Comparison of ENCODE assay signal across 19 cellular contexts in the genomic region with DNA sequence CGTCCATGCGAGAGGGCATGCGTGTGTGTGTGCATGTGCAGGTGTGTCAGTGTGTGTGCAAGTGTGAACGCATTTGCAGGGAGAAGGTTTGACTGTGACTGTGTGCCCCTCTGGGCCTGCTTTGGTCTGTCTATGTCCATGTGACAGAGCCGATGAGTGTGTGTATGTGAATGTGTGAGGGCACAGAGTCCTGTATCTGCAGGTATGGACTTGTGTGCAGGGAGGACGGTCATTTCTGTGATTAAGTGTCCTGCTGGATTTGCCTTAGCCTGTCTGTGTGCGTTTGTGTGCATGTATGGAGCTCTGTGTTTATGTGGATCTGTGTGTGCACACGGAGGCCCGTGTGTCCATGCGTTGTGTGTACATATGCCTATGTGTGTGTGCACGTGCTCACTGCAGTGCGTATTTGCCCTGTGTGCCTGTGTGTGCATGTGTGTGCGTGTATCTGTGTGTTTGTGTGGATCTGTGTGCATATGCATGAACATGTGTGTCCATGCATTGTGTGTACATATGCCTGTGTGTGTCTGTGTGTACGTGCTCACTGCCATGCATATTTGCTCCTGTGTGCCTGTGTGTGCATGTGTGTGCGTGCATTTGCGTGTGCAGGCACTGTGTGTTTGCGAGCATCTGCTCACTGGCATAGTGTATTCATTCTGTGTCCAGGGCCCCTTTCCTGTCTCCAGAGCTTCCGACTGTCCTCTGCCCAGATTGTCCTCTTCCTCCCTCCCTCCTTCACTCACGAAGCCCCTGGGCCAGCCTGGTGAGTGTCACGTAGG. TPM values are rescaled to one million over a fixed set of nuclear protein-coding genes. Genes with fewer than 3 reads are reported as not detected.
DNase-seq lines count a peak whose midpoint lies in the region; ATAC-seq and TF ChIP-seq lines count a peak whose summit lies in the region.
"Had no signal": no experiment of that assay in that cellular context is flagged by ENCODE, and none has a peak within 500 bp of the region (broad histone marks: within the 10 kb centered on the region; RNA-seq: fewer than 3 reads in every experiment).

No MANE protein-coding gene starts in this region.

- H3K4me3 ChIP-seq in GM23338 = no peak overlapping the region
- peak overlapping the region; percentile 91 for H3K4me3 ChIP-seq in Loucy (ENCODE audit: low read length, poor library complexity, severe bottlenecking)
- no peak overlapping the region for H3K4me3 ChIP-seq in osteoblast (ENCODE audit: insufficient read depth, low read length)

- H3K36me3 Mint-ChIP-seq in GM23338 (ENCODE audit: low read depth) = no peaks in the 10 kb centered on the region; the same call in 2 of the 3 replicates
- H3K36me3 Mint-ChIP-seq: CD4-positive, alpha-beta memory T cell had no signal

- H3K27ac ChIP-seq in GM23338 (ENCODE audit: low read depth) (no peak overlapping the region), epithelial cell of prostate (no peak overlapping the region), osteoblast (ENCODE audit: low read depth, low read length) (no peak overlapping the region), substantia nigra (ENCODE audit: low read depth, low read length, poor library complexity, severe bottlenecking) (no peak overlapping the region)

- no peak for ATAC-seq in GM23338
- ATAC-seq in HG03378 (IDR thresholded peaks at IDR 0.05; ENCODE audit: unreplicated experiment) = no peak

- H2AFZ ChIP-seq in GM23338 (no peak overlapping the region), Loucy (ENCODE audit: low read length) (no peak overlapping the region), osteoblast (ENCODE audit: low read length) (no peak overlapping the region)

- H3F3A ChIP-seq in GM23338 (replicated peaks; ENCODE audit: low read depth) (0 out of 2 replicates have a peak, but pooled peaks cover 7% of the 10 kb centered on the region), Loucy (ENCODE audit: low read depth) (no peaks in the 10 kb centered on the region)

- H3K27me3 ChIP-seq in GM23338 (ENCODE audit: insufficient read depth) = no peaks in the 10 kb centered on the region
- H3K27me3 ChIP-seq in Loucy (ENCODE audit: insufficient read depth, low read length, poor library complexity, severe bottlenecking) = peaks cover 3% of the 10 kb centered on the region
- peaks cover 21% of the 10 kb centered on the region for H3K27me3 ChIP-seq in osteoblast (ENCODE audit: insufficient read depth, low read length)

- H3K27me3 Mint-ChIP-seq in GM23338 (ENCODE audit: insufficient read depth, low read depth, poor library complexity) = peaks cover 15% of the 10 kb centered on the region

- H3K9me2 ChIP-seq in GM23338 (ENCODE audit: insufficient read depth) (no peaks in the 10 kb centered on the region), Loucy (replicated peaks; ENCODE audit: low read depth, low read length) (no peaks in the 10 kb centered on the region)

- no peaks in the 10 kb centered on the region for H3K9me3 ChIP-seq in Loucy (ENCODE audit: insufficient read depth, low read depth, low read length)
- no peaks in the 10 kb centered on the region for H3K9me3 ChIP-seq in osteoblast (ENCODE audit: low read depth, low read length)
- H3K9me3 ChIP-seq: BE2C had no signal

- H3K36me3 ChIP-seq in GM23338 (ENCODE audit: insufficient read depth) (no peaks in the 10 kb centered on the region), Loucy (ENCODE audit: insufficient read depth, low read length) (peaks cover 35% of the 10 kb centered on the region; the same call in 1 of the 2 replicates), osteoblast (ENCODE audit: insufficient read depth, low read length) (no peaks in the 10 kb centered on the region)
- H3K36me3 ChIP-seq: BE2C had no signal

- peak overlapping the region; percentile 100 for H3K9ac ChIP-seq in Loucy (ENCODE audit: low read depth, low read length, poor library complexity, severe bottlenecking)

- H3K4me1 Mint-ChIP-seq in GM23338 = peaks cover 31% of the 10 kb centered on the region

- H3K9me3 Mint-ChIP-seq in GM23338 = no peaks in the 10 kb centered on the region
- H3K9me3 Mint-ChIP-seq: CD4-positive, alpha-beta memory T cell had no signal

- DNase-seq in GM23338 (ENCODE audit: low spot score) = no peak
- DNase-seq in epithelial cell of prostate (ENCODE audit: low read depth, low spot score) = peak; percentile 40
- DNase-seq in osteoblast (ENCODE audit: insufficient read length, low spot score, missing footprints) = peak; percentile 65
- DNase-seq in stimulated activated CD4-positive, alpha-beta T cell treated with anti-CD3 and anti-CD28 coated beads, Interleukin-2, amount 100 ng/mL, for 48 hours = no peak
- no peak for DNase-seq in substantia nigra (lab: John Stamatoyannopoulos, UW)
- DNase-seq: BE2C; Calu3; CD4-positive, alpha-beta memory T cell; GOT3; KBM-7; NCI-H1436; NCI-H2029; NCI-H2171 treated with DMSO at 0.1 percent for 48 hours; NCI-H446 treated with DMSO at 0.1 percent for 48 hours; NK-92 treated with Interleukin-12 subunit alpha and Interleukin-12 subunit beta, amount 100 ng/mL, for 24 hours; OCI-M1 had no signal

- no peak overlapping the region for H3K4me2 ChIP-seq in GM23338
- H3K4me2 ChIP-seq in Loucy (ENCODE audit: low read depth, low read length, poor library complexity, severe bottlenecking) = peak overlapping the region; percentile 92
- no peak overlapping the region for H3K4me2 ChIP-seq in osteoblast (ENCODE audit: insufficient read depth, low read length)

- H3K79me2 ChIP-seq in GM23338 (replicated peaks; ENCODE audit: insufficient read depth) (no peaks in the 10 kb centered on the region), Loucy (ENCODE audit: insufficient read depth, low read length) (peaks cover 98% of the 10 kb centered on the region), osteoblast (ENCODE audit: insufficient read depth, low read length) (no peaks in the 10 kb centered on the region)

- no peak overlapping the region for H3K4me3 Mint-ChIP-seq in GM23338
- H3K4me3 Mint-ChIP-seq: CD4-positive, alpha-beta memory T cell had no signal

- no peak for TF ChIP-seq CTCF in GM23338 (conservative IDR thresholded peaks at IDR 0.05; ENCODE audit: low read depth in 2 of 2)
- no peak for TF ChIP-seq CTCF in Loucy (conservative IDR thresholded peaks at IDR 0.05; ENCODE audit: low read length)
- TF ChIP-seq CTCF in osteoblast (IDR thresholded peaks at IDR 0.05; ENCODE audit: extremely low read depth, low read depth, low read length) = no peak

- peak overlapping the region; percentile 20; the same call in 1 of the 2 replicates for H3K27ac Mint-ChIP-seq in GM23338

- H4K20me1 ChIP-seq in GM23338 (replicated peaks; ENCODE audit: insufficient read depth) (no peaks in the 10 kb centered on the region; the same call in 1 of the 2 replicates), Loucy (ENCODE audit: insufficient read depth, low read length, poor library complexity, severe bottlenecking) (peaks cover 60% of the 10 kb centered on the region), osteoblast (ENCODE audit: insufficient read depth, low read length) (no peaks in the 10 kb centered on the region)

- H3K4me1 ChIP-seq in GM23338 (ENCODE audit: insufficient read depth) = peaks cover 7% of the 10 kb centered on the region; the same call in 1 of the 2 replicates
- H3K4me1 ChIP-seq in Loucy (ENCODE audit: insufficient read depth, low read length, poor library complexity, severe bottlenecking) = peaks cover 55% of the 10 kb centered on the region
- H3K4me1 ChIP-seq in osteoblast (ENCODE audit: insufficient read depth, low read length) = no peaks in the 10 kb centered on the region
- H3K4me1 ChIP-seq: BE2C had no signal

TF ChIP-seq in GM23338, 12 proteins besides CTCF, POLR2A, EP300 and RAD21:
- TF ChIP-seq ZNF331 (CRISPR knock-in tag; IDR thresholded peaks at IDR 0.05; ENCODE audit: low read depth) (no peak), JUNB (IDR thresholded peaks at IDR 0.05; ENCODE audit: unreplicated experiment) (no peak), NANOG (IDR thresholded peaks at IDR 0.05; ENCODE audit: borderline replicate concordance) (no peak), ZNF114 (CRISPR knock-in tag; IDR thresholded peaks at IDR 0.05) (no peak)
- TF ChIP-seq, protein P1, sequence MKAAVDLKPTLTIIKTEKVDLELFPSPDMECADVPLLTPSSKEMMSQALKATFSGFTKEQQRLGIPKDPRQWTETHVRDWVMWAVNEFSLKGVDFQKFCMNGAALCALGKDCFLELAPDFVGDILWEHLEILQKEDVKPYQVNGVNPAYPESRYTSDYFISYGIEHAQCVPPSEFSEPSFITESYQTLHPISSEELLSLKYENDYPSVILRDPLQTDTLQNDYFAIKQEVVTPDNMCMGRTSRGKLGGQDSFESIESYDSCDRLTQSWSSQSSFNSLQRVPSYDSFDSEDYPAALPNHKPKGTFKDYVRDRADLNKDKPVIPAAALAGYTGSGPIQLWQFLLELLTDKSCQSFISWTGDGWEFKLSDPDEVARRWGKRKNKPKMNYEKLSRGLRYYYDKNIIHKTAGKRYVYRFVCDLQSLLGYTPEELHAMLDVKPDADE (IDR thresholded peaks at IDR 0.05) = no peak

RNA-seq across cellular contexts. Expression of a gene that starts 5.6 kb away (rescaled TPM):
- 13.2 and 13.4 TPM in 2 replicates for total RNA-seq in GM23338 (2014; rRNA removed; shearing (Covaris generic))
- 3.0 and 3.5 TPM in 2 replicates for polyA plus RNA-seq in GM23338 (2016; fragmentation: Nextera tagmentation; extraction: Ambion mirVana)
- under 0.01 and 0.29 TPM in 2 replicates for total RNA-seq in osteoblast
- total RNA-seq: CD4-positive, alpha-beta memory T cell; RPMI7951 had no signal

RNA-seq across cellular contexts. Expression of a gene that starts 56.5 kb away (rescaled TPM):
- 95.6 and 115 TPM in 2 replicates for total RNA-seq in GM23338 (2014; rRNA removed; shearing (Covaris generic))
- polyA plus RNA-seq in GM23338 (2016; fragmentation: Nextera tagmentation; extraction: Ambion mirVana) = 55.0 and 60.3 TPM in 2 replicates
- total RNA-seq in osteoblast = 25.0 and 32.7 TPM in 2 replicates

RNA-seq across cellular contexts. Expression of a gene that starts 56.8 kb away (rescaled TPM):
- 390 and 427 TPM in 2 replicates for total RNA-seq in GM23338 (2014; rRNA removed; shearing (Covaris generic))
- 382 and 391 TPM in 2 replicates for polyA plus RNA-seq in GM23338 (2016; fragmentation: Nextera tagmentation; extraction: Ambion mirVana)
- total RNA-seq in osteoblast = 139 and 148 TPM in 2 replicates

Comparison
In these comparisons a context has a peak if more than half of its experiments do, and no peak if none do; other contexts are left out.
1. DNase-seq: peak in epithelial cell of prostate (single experiment) and osteoblast (single experiment); none in GM23338 (single experiment), stimulated activated CD4-positive, alpha-beta T cell treated with anti-CD3 and anti-CD28 coated beads, Interleukin-2, amount 100 ng/mL, for 48 hours (0 of 2) and substantia nigra (0 of 49).
2. RNA of a gene that starts 5.6 kb away (total RNA-seq): 13.2 to 13.4 TPM in GM23338; under 0.01 to 0.29 TPM in osteoblast; every median in the first group is over 10 times any median in the second.